Comparison of ENCODE assay signal across 19 cellular contexts in genomic region chr9:7783635-7784063, GRCh38.
"Had no signal": no experiment of that assay in that cellular context is flagged by ENCODE, and none has a peak within 500 bp of the region (broad histone marks: within the 10 kb centered on the region; RNA-seq: fewer than 3 reads in every experiment).

No MANE protein-coding gene starts in this region.

- H3K4me3 ChIP-seq: dorsolateral prefrontal cortex, heart left ventricle, mucosa of descending colon, psoas muscle, spleen had no signal

- H3K4me3 Mint-ChIP-seq: nephron had no signal

- H3K27me3 ChIP-seq: dorsolateral prefrontal cortex, heart left ventricle, spleen had no signal

- H3K9me3 Mint-ChIP-seq: nephron had no signal

- ATAC-seq: esophagus mucosa, heart left ventricle, psoas muscle, sciatic nerve had no signal

- H3K4me1 ChIP-seq: psoas muscle, spleen had no signal

- H3K9me3 ChIP-seq: heart left ventricle, mucosa of descending colon, psoas muscle, spleen had no signal

- H3K36me3 ChIP-seq: heart left ventricle, spleen had no signal

- H3K27ac Mint-ChIP-seq: nephron had no signal

- H3K27ac ChIP-seq: heart left ventricle, psoas muscle, spleen had no signal

- DNase-seq: cortex of kidney; dorsolateral prefrontal cortex; effector CD8-positive, alpha-beta T cell; heart left ventricle; hippocampal formation; kidney glomerular epithelial cell; mammary epithelial cell; mucosa of descending colon; psoas muscle; retina; spleen; stimulated activated CD4-positive, alpha-beta T cell treated with anti-CD3 and anti-CD28 coated beads, Interleukin-15, amount 100 ng/mL, for 24 hours; stimulated activated CD4-positive, alpha-beta T cell treated with anti-CD3 and anti-CD28 coated beads, Interleukin-1b, Interleukin-23, amount 100 ng/mL, for 48 hours; stimulated activated CD4-positive, alpha-beta T cell treated with anti-CD3 and anti-CD28 coated beads, Interleukin-4, amount 100 ng/mL, for 4 hours; stimulated activated naive CD4-positive, alpha-beta T cell; trophoblast cell had no signal
